In genomic region chr10:36888925-36889573, GRCh38 we compare ENCODE assay signal across 8 cellular contexts.
DNase-seq lines count a peak whose midpoint lies in the region; ATAC-seq and TF ChIP-seq lines count a peak whose summit lies in the region.

No MANE protein-coding gene starts in this region.

- DNase-seq in GM13976 (ENCODE audit: low spot score), result peak; percentile 23
- peak; percentile 30 for DNase-seq in NT2/D1 (ENCODE audit: low read depth, low spot score)
- DNase-seq in activated naive CD4-positive, alpha-beta T cell treated with Interleukin-2 at 50 U/mL for 16 hours, result peak; percentile 14
- DNase-seq in lung microvascular endothelial cell (ENCODE audit: low read depth in 2 of 2), result peak; percentile 17 to 28
- no peak for DNase-seq in HFFc6
- no peak for DNase-seq in NCI-H2029 treated with DMSO at 0.1 percent for 48 hours (lab: John Stamatoyannopoulos, UW)

- TF ChIP-seq CTCF in 22Rv1 (IDR thresholded peaks at IDR 0.05), result peak; percentile 86
- peak; percentile 71 for TF ChIP-seq CTCF in GM13976 (IDR thresholded peaks at IDR 0.05; ENCODE audit: borderline replicate concordance, control extremely low read depth, extremely low read depth, insufficient read depth, missing control alignments)
- no peak for TF ChIP-seq CTCF in HFFc6 (IDR thresholded peaks at IDR 0.05)

- H3K27ac ChIP-seq in 22Rv1, result peak overlapping the region; percentile 41

- no peaks in the 10 kb centered on the region for H3K4me1 ChIP-seq in NT2/D1 (ENCODE audit: insufficient read depth, insufficient read length)

- H3K36me3 Mint-ChIP-seq in HFFc6 (ENCODE audit: low read depth), result no peaks in the 10 kb centered on the region

- ATAC-seq in HG02981 (IDR thresholded peaks at IDR 0.05; ENCODE audit: unreplicated experiment), result peak; percentile 51

- H3K9ac ChIP-seq in NT2/D1 (ENCODE audit: insufficient read length, low read depth), result no peak overlapping the region

- no peak overlapping the region for H3K4me3 Mint-ChIP-seq in HFFc6

- H3K9me3 Mint-ChIP-seq in HFFc6, result no peaks in the 10 kb centered on the region

- no peaks in the 10 kb centered on the region for H3K27me3 ChIP-seq in NT2/D1 (ENCODE audit: insufficient read depth, insufficient read length)

- in situ Hi-C loops in GM13976 (cut with MboI; ENCODE audit: low sequenced_read_pairs, unreplicated experiment), result no loop called here

- no peaks in the 10 kb centered on the region for H3K4me1 Mint-ChIP-seq in HFFc6 (ENCODE audit: low read depth)

- H3K27me3 Mint-ChIP-seq in HFFc6 (ENCODE audit: insufficient read depth), result no peaks in the 10 kb centered on the region

- no peak overlapping the region for H3K4me3 ChIP-seq in NT2/D1 (ENCODE audit: insufficient read length, low read depth)

- no peaks in the 10 kb centered on the region for H3K36me3 ChIP-seq in NT2/D1 (ENCODE audit: insufficient read depth, insufficient read length, low read length)

- H3K27ac Mint-ChIP-seq in HFFc6, result no peak overlapping the region

- H3K9me3 ChIP-seq in NT2/D1 (ENCODE audit: insufficient read depth, low read length), result no peaks in the 10 kb centered on the region

Comparison
In these comparisons a context has a peak if more than half of its experiments do, and no peak if none do; other contexts are left out.
1. DNase-seq: peak in GM13976 (single experiment), NT2/D1 (single experiment), activated naive CD4-positive, alpha-beta T cell treated with Interleukin-2 at 50 U/mL for 16 hours (single experiment) and lung microvascular endothelial cell (2 of 2); none in HFFc6 (single experiment) and NCI-H2029 treated with DMSO at 0.1 percent for 48 hours (single experiment).